ENCODE assay signal across 8 cellular contexts in the genomic region with DNA sequence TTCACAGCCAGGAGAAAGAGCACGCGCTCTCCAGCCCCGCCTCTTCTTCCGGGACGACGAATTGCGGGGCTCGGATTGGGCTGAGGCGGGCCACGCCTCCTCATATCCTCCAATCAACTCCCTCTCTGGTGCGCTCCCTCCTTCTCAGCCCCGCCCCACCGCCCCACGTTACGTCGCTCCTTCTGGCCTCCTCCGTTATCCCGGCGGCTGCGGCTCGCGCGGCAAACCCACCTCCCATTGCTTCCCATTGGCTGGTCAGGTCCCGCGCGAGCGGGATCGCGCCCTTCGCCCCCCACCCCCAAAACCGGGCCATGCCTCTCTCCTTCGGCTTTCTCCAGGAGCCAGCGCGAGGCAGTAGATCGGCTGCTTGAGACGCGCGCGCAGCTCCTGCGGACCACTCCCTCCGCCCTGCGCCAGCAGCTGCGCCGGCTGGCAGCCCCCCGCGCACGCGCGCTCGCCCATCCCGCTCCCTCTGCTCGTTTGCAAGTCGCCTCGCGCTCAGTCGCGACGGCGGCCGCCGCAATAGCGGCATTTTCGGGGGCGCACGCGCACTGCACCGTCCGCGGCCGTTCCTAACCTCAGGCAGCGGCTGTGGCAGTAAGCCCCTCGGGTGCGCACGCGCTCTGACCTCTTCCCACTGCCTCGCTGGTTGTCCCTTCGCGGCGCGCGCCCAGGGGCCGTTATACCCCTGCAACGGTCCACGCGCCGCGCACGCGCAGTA. TPM values are rescaled to one million over a fixed set of nuclear protein-coding genes. Genes with fewer than 3 reads are reported as not detected.
A peak's percentile ranks its signal among the peaks of the same experiment; 100 is the strongest.
DNase-seq lines count a peak whose midpoint lies in the region; ATAC-seq and TF ChIP-seq lines count a peak whose summit lies in the region.

No MANE protein-coding gene starts in this region.

- H3K9me3 Mint-ChIP-seq in CD8-positive, alpha-beta T cell: no peaks in the 10 kb centered on the region
- H3K9me3 Mint-ChIP-seq in memory B cell: no peaks in the 10 kb centered on the region

- intact Hi-C loops in CD8-positive, alpha-beta T cell (cut with DNase I, micrococcal nuclease): loop anchor here (1.0 to 5.0 kb wide), 7 partner anchors 9 to 415 kb away; a partner anchor contains a TSS

- peak overlapping the region; percentile 92 for H3K4me3 Mint-ChIP-seq in CD8-positive, alpha-beta T cell
- peak overlapping the region; percentile 95 for H3K4me3 Mint-ChIP-seq in memory B cell

- peak; percentile 80 for ATAC-seq in CD8-positive, alpha-beta T cell
- ATAC-seq in memory B cell (ENCODE audit: low read depth): peak; percentile 77

- peaks cover 44% of the 10 kb centered on the region for H3K4me1 ChIP-seq in CD8-positive, alpha-beta T cell (ENCODE audit: insufficient read depth, low read length)

- CTCF ChIA-PET in CD8-positive, alpha-beta T cell (lab: Charles Lee): interaction anchor here (0.6 to 1.7 kb wide), 3 partner anchors 132 to 350 kb away, joined by 4 to 8 read pairs (median 5); no protein-coding TSS in a partner anchor

- H3K27ac Mint-ChIP-seq in CD8-positive, alpha-beta T cell: peak overlapping the region; percentile 94
- H3K27ac Mint-ChIP-seq in memory B cell: peak overlapping the region; percentile 91

- TF ChIP-seq CTCF in CD8-positive, alpha-beta T cell (IDR thresholded peaks at IDR 0.05): no peak
- TF ChIP-seq CTCF in GM20000 (IDR thresholded peaks at IDR 0.05; ENCODE audit: extremely low read depth, missing control alignments): no peak

- H3K4me3 ChIP-seq in CD8-positive, alpha-beta T cell (ENCODE audit: low read depth, low read length): peak overlapping the region; percentile 91

- H3K36me3 Mint-ChIP-seq in CD8-positive, alpha-beta T cell: peaks cover 4% of the 10 kb centered on the region
- no peaks in the 10 kb centered on the region for H3K36me3 Mint-ChIP-seq in memory B cell

- H3K27me3 Mint-ChIP-seq in CD8-positive, alpha-beta T cell (ENCODE audit: low read depth): no peaks in the 10 kb centered on the region
- H3K27me3 Mint-ChIP-seq in memory B cell: no peaks in the 10 kb centered on the region

- peak; percentile 82 to 96 (median 91) for DNase-seq in CD8-positive, alpha-beta T cell
- peak; percentile 94 for DNase-seq in GM20000 (ENCODE audit: low spot score)
- peak; percentile 89 for DNase-seq in HS-5 (ENCODE audit: low read depth)
- DNase-seq in NK-92 (lab: John Stamatoyannopoulos, UW; ENCODE audit: unreplicated experiment): peak; percentile 66
- DNase-seq in activated CD8-positive, alpha-beta memory T cell treated with anti-CD3 and anti-CD28 coated beads for 24 hours: peak; percentile 96
- DNase-seq in effector CD8-positive, alpha-beta T cell (lab: John Stamatoyannopoulos, UW): peak; percentile 89
- DNase-seq in memory B cell (ENCODE audit: low spot score in 2 of 2): peak; percentile 88
- peak; percentile 91 for DNase-seq in stimulated activated CD8-positive, alpha-beta memory T cell treated with anti-CD3 and anti-CD28 coated beads, Interleukin-12 subunit alpha, Interleukin-12 subunit beta, amount 100 ng/mL, for 24 hours (ENCODE audit: extremely low read depth)

- H3K27ac ChIP-seq in CD8-positive, alpha-beta T cell (ENCODE audit: low read depth, low read length): peak overlapping the region; percentile 77

- POLR2A ChIA-PET in CD8-positive, alpha-beta T cell (lab: Charles Lee): interaction anchor here (1.0 to 2.5 kb wide), 6 partner anchors 10 to 251 kb away, joined by 3 to 9 read pairs (median 3); no protein-coding TSS in a partner anchor

- no peaks in the 10 kb centered on the region for H3K27me3 ChIP-seq in CD8-positive, alpha-beta T cell (ENCODE audit: insufficient read depth, low read length)

- peaks cover 17% of the 10 kb centered on the region for H3K4me1 Mint-ChIP-seq in CD8-positive, alpha-beta T cell (ENCODE audit: low read depth)
- H3K4me1 Mint-ChIP-seq in memory B cell: peaks cover 15% of the 10 kb centered on the region

- H3K36me3 ChIP-seq in CD8-positive, alpha-beta T cell (ENCODE audit: insufficient read depth, low read length): no peaks in the 10 kb centered on the region

- no peaks in the 10 kb centered on the region for H3K9me3 ChIP-seq in CD8-positive, alpha-beta T cell (ENCODE audit: low read length)

RNA-seq across cellular contexts. Expression of a gene that starts 0.5 kb away (rescaled TPM):
- total RNA-seq in CD8-positive, alpha-beta T cell: 10 to 100 TPM; 12.8 to 13.4 TPM

RNA-seq across cellular contexts. Expression of a gene that starts 9.6 kb away (rescaled TPM):
- total RNA-seq in CD8-positive, alpha-beta T cell: 10 to 100 TPM; 21.3 to 26.1 TPM

Comparison
In these comparisons a context has a peak if more than half of its experiments do, and no peak if none do; other contexts are left out.
1. Peak in every context shown above with its lines: DNase-seq, ATAC-seq, H3K4me3 ChIP-seq and H3K27ac ChIP-seq.